10 cellular contexts compared by ENCODE assay signal in the genomic region with DNA sequence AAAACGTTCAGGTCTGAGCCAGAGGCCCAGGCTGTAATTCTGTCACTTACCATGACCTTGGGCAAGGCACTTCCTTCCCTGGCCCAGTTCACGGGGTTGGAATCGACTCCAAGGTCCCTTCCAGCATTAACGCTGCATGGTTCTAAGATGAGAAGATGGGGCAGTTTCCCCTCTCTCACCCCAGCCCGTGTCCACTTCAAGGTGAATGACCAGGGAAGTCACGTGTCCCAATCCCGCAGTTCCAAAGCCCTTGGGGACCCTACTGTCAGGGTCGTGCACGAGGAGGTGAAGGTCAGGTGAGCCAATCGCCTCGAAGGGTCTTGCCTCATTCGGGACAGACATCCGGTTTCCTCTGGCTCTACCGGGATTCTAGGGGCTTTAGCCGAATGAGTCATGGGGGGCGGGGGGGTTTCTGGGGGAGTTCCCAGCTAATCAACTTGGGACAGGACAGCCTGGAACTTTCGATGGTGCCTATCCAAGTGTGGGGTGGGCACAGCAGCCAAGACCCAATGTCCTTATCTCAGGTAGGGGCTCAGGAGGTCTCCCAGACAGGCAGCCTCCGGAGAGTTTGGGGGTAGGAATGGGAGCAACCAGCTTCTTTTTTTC. TPM values are rescaled to one million over a fixed set of nuclear protein-coding genes. Genes with fewer than 3 reads are reported as not detected.
DNase-seq lines count a peak whose midpoint lies in the region; TF ChIP-seq lines count a peak whose summit lies in the region.
"Had no signal": no experiment of that assay in that cellular context is flagged by ENCODE, and none has a peak within 500 bp of the region (broad histone marks: within the 10 kb centered on the region; RNA-seq: fewer than 3 reads in every experiment).

No MANE protein-coding gene starts in this region.

- no peak overlapping the region for H3K4me3 Mint-ChIP-seq in neural progenitor cell
- H3K4me3 Mint-ChIP-seq: B cell had no signal

- peaks cover 38% of the 10 kb centered on the region for H3K4me1 Mint-ChIP-seq in neural progenitor cell
- H3K4me1 Mint-ChIP-seq: B cell had no signal

- H3K4me2 ChIP-seq in neural progenitor cell: peak overlapping the region; percentile 55

- peak overlapping the region in 1 of 2 donors; percentile 63 for H3K9ac ChIP-seq in colonic mucosa (ENCODE audit: low read depth in 2 of 2, low read length in 2 of 2)
- H3K9ac ChIP-seq in neural progenitor cell: no peak overlapping the region

- intact Hi-C loops in colonic mucosa (cut with DNase I): loop anchor here (5.0 to 10.0 kb wide), 3 partner anchors 73 to 280 kb away; no protein-coding TSS in a partner anchor

- H3K4me1 ChIP-seq in colonic mucosa (peaks cover 17% of the 10 kb centered on the region), neural progenitor cell (peaks cover 30% of the 10 kb centered on the region)

- DNase-seq in EL (peak; percentile 53), colonic mucosa (no peak), neural progenitor cell (ENCODE audit: low spot score) (no peak), NAMALWA (ENCODE audit: low spot score) (no peak), SIG-M5 (lab: John Stamatoyannopoulos, UW) (no peak)
- DNase-seq in stimulated activated CD4-positive, alpha-beta T cell treated with anti-CD3 and anti-CD28 coated beads, Interleukin-4, amount 100 ng/mL, for 24 hours: no peak

- no peak overlapping the region for H3K27ac Mint-ChIP-seq in neural progenitor cell
- H3K27ac Mint-ChIP-seq: B cell, H9 had no signal

- H3K4me3 ChIP-seq in colonic mucosa: no peak overlapping the region
- no peak overlapping the region for H3K4me3 ChIP-seq in neural progenitor cell

- peaks cover 4% of the 10 kb centered on the region for H4K20me1 ChIP-seq in neural progenitor cell (ENCODE audit: low read depth)

- H3F3A ChIP-seq in neural progenitor cell (ENCODE audit: low read depth): peaks cover 18% of the 10 kb centered on the region

- H3K9me3 Mint-ChIP-seq in neural progenitor cell: no peaks in the 10 kb centered on the region

- H3K36me3 Mint-ChIP-seq in neural progenitor cell: peaks cover 4% of the 10 kb centered on the region

- H3K27me3 Mint-ChIP-seq in neural progenitor cell (ENCODE audit: insufficient read depth, low read depth): peaks cover 2% of the 10 kb centered on the region

- no peaks in the 10 kb centered on the region for H3K79me2 ChIP-seq in neural progenitor cell (ENCODE audit: low read depth)

- H3K36me3 ChIP-seq in colonic mucosa (no peaks in the 10 kb centered on the region), neural progenitor cell (no peaks in the 10 kb centered on the region)

- H3K9me3 ChIP-seq in colonic mucosa (no peaks in the 10 kb centered on the region), neural progenitor cell (ENCODE audit: low read depth) (no peaks in the 10 kb centered on the region)

- H3K27ac ChIP-seq in colonic mucosa: peak overlapping the region; percentile 60
- H3K27ac ChIP-seq in neural progenitor cell: no peak overlapping the region

- TF ChIP-seq CTCF in colonic mucosa (IDR thresholded peaks at IDR 0.05): no peak
- no peak for TF ChIP-seq CTCF in neural progenitor cell (IDR thresholded peaks at IDR 0.05)

- H3K27me3 ChIP-seq in colonic mucosa (no peaks in the 10 kb centered on the region), neural progenitor cell (no peaks in the 10 kb centered on the region)

- peak overlapping the region; percentile 13 for H2AFZ ChIP-seq in neural progenitor cell (replicated peaks)

RNA-seq across cellular contexts. Expression of a gene that starts 0.8 kb away (rescaled TPM):
- total RNA-seq in colonic mucosa (under 1 TPM in 1 of 2 donors, not detected in 1; 0.37 TPM), neural progenitor cell (ENCODE audit: low replicate concordance) (not detected in 2 replicates)
- total RNA-seq: B cell, H9, RPMI7951 had no signal

RNA-seq across cellular contexts. Expression of a gene that starts 33.9 kb away (rescaled TPM):
- total RNA-seq in colonic mucosa (100 to 1,000 TPM; 106 to 152 TPM), neural progenitor cell (ENCODE audit: low replicate concordance) (71.6 and 131 TPM in 2 replicates)

RNA-seq across cellular contexts. Expression of a gene that starts 39.7 kb away (rescaled TPM):
- total RNA-seq in colonic mucosa (100 to 1,000 TPM in 1 of 2 donors, 10 to 100 TPM in 1; 80.1 to 111 TPM), neural progenitor cell (ENCODE audit: low replicate concordance) (64.3 and 109 TPM in 2 replicates)

RNA-seq across cellular contexts. Expression of a gene that starts 48.3 kb away (rescaled TPM):
- total RNA-seq in colonic mucosa (10 to 100 TPM; 40.3 to 44.5 TPM), neural progenitor cell (ENCODE audit: low replicate concordance) (14.5 and 20.8 TPM in 2 replicates)

RNA-seq across cellular contexts. Expression of a gene that starts 51.7 kb away (rescaled TPM):
- total RNA-seq in colonic mucosa: under 1 TPM; 0.17 to 0.90 TPM
- 0.09 TPM in 1 of 2 replicates, not detected in the other for total RNA-seq in neural progenitor cell (ENCODE audit: low replicate concordance)
- total RNA-seq: B cell, dermis microvascular lymphatic vessel endothelial cell, H9, RPMI7951 had no signal
